22 cellular contexts compared by ENCODE assay signal in the genomic region with DNA sequence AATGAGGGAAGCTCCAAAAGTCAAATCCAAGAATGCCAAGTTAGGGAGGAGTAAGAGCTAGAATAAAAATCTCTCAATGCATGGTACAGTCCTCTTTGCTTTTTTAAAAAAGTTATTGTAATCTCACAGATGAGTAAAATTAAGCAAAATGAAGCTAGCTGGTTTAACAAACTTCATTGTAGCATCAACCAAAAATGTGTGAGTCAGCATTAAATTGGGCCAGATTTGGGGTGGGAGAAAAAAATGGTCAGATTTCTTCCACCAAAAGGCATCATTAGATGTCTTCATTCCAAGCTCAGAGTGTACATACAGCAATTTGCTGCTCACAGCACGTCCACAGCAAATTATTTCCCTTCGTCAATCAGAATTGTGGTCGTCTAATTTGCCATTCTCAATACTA.
"Had no signal": no experiment of that assay in that cellular context is flagged by ENCODE, and none has a peak within 500 bp of the region (broad histone marks: within the 10 kb centered on the region; RNA-seq: fewer than 3 reads in every experiment).

No MANE protein-coding gene starts in this region.

- DNase-seq: islet precursor cell; left ventricle myocardium inferior; mesendoderm; naive B cell; ovary; stimulated activated CD4-positive, alpha-beta T cell treated with anti-CD3 and anti-CD28 coated beads, Interleukin-12 subunit alpha, Interleukin-12 subunit beta, amount 100 ng/mL, for 4 hours; stimulated activated CD4-positive, alpha-beta T cell treated with anti-CD3 and anti-CD28 coated beads, Interleukin-15, amount 100 ng/mL, for 24 hours; stimulated activated CD4-positive, alpha-beta T cell treated with anti-CD3 and anti-CD28 coated beads, Interleukin-2, amount 100 ng/mL, for 24 hours; stimulated activated CD4-positive, alpha-beta T cell treated with anti-CD3 and anti-CD28 coated beads, Interleukin-4, amount 100 ng/mL, for 1 hour; stimulated activated naive B cell treated with anti-CD40 and anti-IgM and Interleukin-4, amounts not matched to agents 10 μg/mL and 1 μg/mL and 100 μg/mL, for 72 hours; stimulated activated naive CD8-positive, alpha-beta T cell treated with anti-CD3 and anti-CD28 coated beads, Interleukin-15, Interleukin-2, amounts not matched to agents 100 U/mL and 50 U/mL, for 24 hours; stomach; testis; thyroid gland; transverse colon; upper lobe of left lung had no signal

- H3K9me3 ChIP-seq: left ventricle myocardium inferior, ovary, right atrium auricular region, stomach, testis, thyroid gland, transverse colon, upper lobe of left lung, vagina had no signal

- H3K4me3 ChIP-seq: left ventricle myocardium inferior, lung, ovary, right atrium auricular region, skin epidermis, stomach, testis, thyroid gland, transverse colon, upper lobe of left lung, vagina had no signal

- H3K27ac ChIP-seq: left ventricle myocardium inferior, ovary, right atrium auricular region, skin epidermis, stomach, testis, thyroid gland, transverse colon, upper lobe of left lung, vagina had no signal

- H3K27me3 ChIP-seq: ovary, right atrium auricular region, stomach, testis, thyroid gland, transverse colon, upper lobe of left lung, vagina had no signal

- H3K4me1 ChIP-seq: left ventricle myocardium inferior, right atrium auricular region, testis, transverse colon, upper lobe of left lung had no signal

- ATAC-seq: natural killer cell treated with Interleukin-12 subunit alpha and Interleukin-12 subunit beta and Interleukin-15 and Interleukin-18, amount 100 ng/mL, for 72 hours; sciatic nerve; stimulated activated naive B cell treated with anti-CD40 and anti-IgM and Interleukin-4, amounts not matched to agents 10 μg/mL and 1 μg/mL and 100 μg/mL, for 72 hours; stimulated activated naive CD8-positive, alpha-beta T cell treated with anti-CD3 and anti-CD28 coated beads, Interleukin-15, Interleukin-2, amounts not matched to agents 100 U/mL and 50 U/mL, for 24 hours had no signal

- H3K36me3 ChIP-seq: left ventricle myocardium inferior, ovary, right atrium auricular region, stomach, thyroid gland, transverse colon, upper lobe of left lung, vagina had no signal
